Comparison of ENCODE assay signal across 38 cellular contexts in genomic region chr14:70730393-70730792, GRCh38.
"Had no signal": no experiment of that assay in that cellular context is flagged by ENCODE, and none has a peak within 500 bp of the region (broad histone marks: within the 10 kb centered on the region; RNA-seq: fewer than 3 reads in every experiment).

No MANE protein-coding gene starts in this region.

- H3K36me3 ChIP-seq: ascending aorta had no signal

- H3K27ac Mint-ChIP-seq: activated CD4-positive, alpha-beta memory T cell treated with anti-CD3 and anti-CD28 coated beads, Interleukin-2, amount 10 ng/mL, durations not matched to agents 7 days and 5 days; activated CD4-positive, alpha-beta T cell treated with anti-CD3 and anti-CD28 coated beads for 36 hours; activated CD4-positive, alpha-beta T cell treated with anti-CD3 and anti-CD28 coated beads, Interleukin-2, amount 10 ng/mL, durations not matched to agents 7 days and 5 days; activated CD8-positive, alpha-beta memory T cell treated with anti-CD3 and anti-CD28 coated beads, Interleukin-2, amount 10 ng/mL, durations not matched to agents 7 days and 5 days; activated CD8-positive, alpha-beta T cell treated with anti-CD3 and anti-CD28 coated beads, Interleukin-2, amount 10 ng/mL, durations not matched to agents 7 days and 5 days; activated naive CD4-positive, alpha-beta T cell treated with anti-CD3 and anti-CD28 coated beads, Interleukin-2, amount 10 ng/mL, durations not matched to agents 7 days and 5 days; activated naive CD4-positive, alpha-beta T cell treated with anti-CD3 and anti-CD28 coated beads, Interleukin-2, amount 50 U/mL, for 24 hours; activated naive CD8-positive, alpha-beta T cell; activated naive CD8-positive, alpha-beta T cell treated with anti-CD3 and anti-CD28 coated beads, Interleukin-2, amount 10 ng/mL, durations not matched to agents 7 days and 5 days; activated naive CD8-positive, alpha-beta T cell treated with anti-CD3 and anti-CD28 coated beads, Interleukin-2, amount 50 U/mL, for 24 hours; activated T-cell treated with anti-CD3 and anti-CD28 coated beads, Interleukin-2, amount 50 U/mL, for 24 hours; activated T-helper 2 cell treated with anti-CD3 and anti-CD28 coated beads, Interferon-gamma antibody, Interleukin-2, Interleukin-4, amounts not matched to agents 10 μg/mL and 5 μg/mL and 100 μg/mL, durations not matched to agents 14 hours and 24 hours and 36 hours; brain; T-cell; T-helper 17 cell; T-helper 2 cell treated with Interferon-gamma antibody and Interleukin-4, amounts not matched to agents 5 μg/mL and 100 μg/mL, for 36 hours had no signal

- H3K4me3 ChIP-seq: ascending aorta, cardiac muscle cell had no signal

- H3K9me3 ChIP-seq: ascending aorta had no signal

- H3K4me1 ChIP-seq: ascending aorta had no signal

- H3K27me3 ChIP-seq: ascending aorta, cardiac muscle cell had no signal

- DNase-seq: activated CD4-positive, alpha-beta memory T cell treated with anti-CD3 and anti-CD28 coated beads, Interleukin-2, amount 10 ng/mL, durations not matched to agents 7 days and 5 days; activated CD4-positive, alpha-beta T cell treated with anti-CD3 and anti-CD28 coated beads for 1 hour; activated CD4-positive, alpha-beta T cell treated with anti-CD3 and anti-CD28 coated beads for 36 hours; activated CD4-positive, alpha-beta T cell treated with anti-CD3 and anti-CD28 coated beads for 48 hours; activated CD4-positive, alpha-beta T cell treated with anti-CD3 and anti-CD28 coated beads, Interleukin-2, amount 10 ng/mL, durations not matched to agents 7 days and 5 days; activated CD4-positive, alpha-beta T cell treated with anti-CD3 and anti-CD28 coated beads, Interleukin-2, amount 50 U/mL, for 48 hours; activated CD4-positive, CD25-positive, alpha-beta regulatory T cell; activated CD8-positive, alpha-beta memory T cell treated with anti-CD3 and anti-CD28 coated beads for 24 hours; activated CD8-positive, alpha-beta memory T cell treated with anti-CD3 and anti-CD28 coated beads, Interleukin-2, amount 10 ng/mL, durations not matched to agents 7 days and 5 days; activated CD8-positive, alpha-beta memory T cell treated with anti-CD3 and anti-CD28 coated beads, Interleukin-2, amount 50 U/mL, for 48 hours; activated CD8-positive, alpha-beta T cell treated with anti-CD3 and anti-CD28 coated beads, Interleukin-2, amount 10 ng/mL, durations not matched to agents 7 days and 5 days; activated effector memory CD4-positive, alpha-beta T cell treated with Interleukin-2 at 50 U/mL for 16 hours; activated gamma-delta T cell; activated naive CD4-positive, alpha-beta T cell treated with anti-CD3 and anti-CD28 coated beads, Interleukin-2, amount 10 ng/mL, durations not matched to agents 7 days and 5 days; activated naive CD4-positive, alpha-beta T cell treated with Interleukin-2 at 50 U/mL for 16 hours; activated naive CD8-positive, alpha-beta T cell treated with anti-CD3 and anti-CD28 coated beads, Interleukin-2, amount 10 ng/mL, durations not matched to agents 7 days and 5 days; activated naive CD8-positive, alpha-beta T cell treated with anti-CD3 and anti-CD28 coated beads, Interleukin-2, amount 50 U/mL, for 24 hours; activated T-cell treated with anti-CD3 and anti-CD28 coated beads, Interleukin-2, amount 50 U/mL, for 24 hours; activated T-cell treated with anti-CD3 and anti-CD28 coated beads, Interleukin-2, amount 50 U/mL, for 48 hours; amygdala; anterior cingulate cortex; caudate nucleus; cerebellar nuclear complex; T-cell; T-helper 17 cell; T-helper 9 cell had no signal

- H3K9me3 Mint-ChIP-seq: activated CD4-positive, alpha-beta memory T cell treated with anti-CD3 and anti-CD28 coated beads, Interleukin-2, amount 10 ng/mL, durations not matched to agents 7 days and 5 days; activated CD4-positive, alpha-beta T cell treated with anti-CD3 and anti-CD28 coated beads, Interleukin-2, amount 10 ng/mL, durations not matched to agents 7 days and 5 days; activated naive CD4-positive, alpha-beta T cell treated with anti-CD3 and anti-CD28 coated beads, Interleukin-2, amount 10 ng/mL, durations not matched to agents 7 days and 5 days; activated naive CD4-positive, alpha-beta T cell treated with anti-CD3 and anti-CD28 coated beads, Interleukin-2, amount 50 U/mL, for 24 hours; activated naive CD8-positive, alpha-beta T cell treated with anti-CD3 and anti-CD28 coated beads, Interleukin-2, amount 10 ng/mL, durations not matched to agents 7 days and 5 days; activated naive CD8-positive, alpha-beta T cell treated with anti-CD3 and anti-CD28 coated beads, Interleukin-2, amount 50 U/mL, for 24 hours; activated T-cell treated with anti-CD3 and anti-CD28 coated beads, Interleukin-2, amount 50 U/mL, for 24 hours; activated T-helper 2 cell treated with anti-CD3 and anti-CD28 coated beads, Interferon-gamma antibody, Interleukin-2, Interleukin-4, amounts not matched to agents 10 μg/mL and 5 μg/mL and 100 μg/mL, durations not matched to agents 14 hours and 24 hours and 36 hours; brain; central memory CD8-positive, alpha-beta T cell; T-cell; T-helper 2 cell treated with Interferon-gamma antibody and Interleukin-4, amounts not matched to agents 5 μg/mL and 100 μg/mL, for 36 hours had no signal

- H3K4me3 Mint-ChIP-seq: activated CD4-positive, alpha-beta memory T cell treated with anti-CD3 and anti-CD28 coated beads, Interleukin-2, amount 10 ng/mL, durations not matched to agents 7 days and 5 days; activated CD4-positive, alpha-beta T cell treated with anti-CD3 and anti-CD28 coated beads for 36 hours; activated CD4-positive, alpha-beta T cell treated with anti-CD3 and anti-CD28 coated beads, Interleukin-2, amount 10 ng/mL, durations not matched to agents 7 days and 5 days; activated CD8-positive, alpha-beta memory T cell treated with anti-CD3 and anti-CD28 coated beads, Interleukin-2, amount 10 ng/mL, durations not matched to agents 7 days and 5 days; activated CD8-positive, alpha-beta T cell treated with anti-CD3 and anti-CD28 coated beads, Interleukin-2, amount 10 ng/mL, durations not matched to agents 7 days and 5 days; activated naive CD4-positive, alpha-beta T cell treated with anti-CD3 and anti-CD28 coated beads, Interleukin-2, amount 10 ng/mL, durations not matched to agents 7 days and 5 days; activated naive CD4-positive, alpha-beta T cell treated with anti-CD3 and anti-CD28 coated beads, Interleukin-2, amount 50 U/mL, for 24 hours; activated naive CD8-positive, alpha-beta T cell; activated naive CD8-positive, alpha-beta T cell treated with anti-CD3 and anti-CD28 coated beads, Interleukin-2, amount 10 ng/mL, durations not matched to agents 7 days and 5 days; activated naive CD8-positive, alpha-beta T cell treated with anti-CD3 and anti-CD28 coated beads, Interleukin-2, amount 50 U/mL, for 24 hours; activated T-cell treated with anti-CD3 and anti-CD28 coated beads, Interleukin-2, amount 50 U/mL, for 24 hours; brain; central memory CD8-positive, alpha-beta T cell; T-cell; T-helper 17 cell; T-helper 2 cell treated with Interferon-gamma antibody and Interleukin-4, amounts not matched to agents 5 μg/mL and 100 μg/mL, for 36 hours had no signal

- H3K27me3 Mint-ChIP-seq: activated CD4-positive, alpha-beta memory T cell treated with anti-CD3 and anti-CD28 coated beads, Interleukin-2, amount 10 ng/mL, durations not matched to agents 7 days and 5 days; activated CD4-positive, alpha-beta T cell treated with anti-CD3 and anti-CD28 coated beads for 36 hours; activated CD4-positive, alpha-beta T cell treated with anti-CD3 and anti-CD28 coated beads, Interleukin-2, amount 10 ng/mL, durations not matched to agents 7 days and 5 days; activated CD8-positive, alpha-beta memory T cell treated with anti-CD3 and anti-CD28 coated beads, Interleukin-2, amount 10 ng/mL, durations not matched to agents 7 days and 5 days; activated naive CD4-positive, alpha-beta T cell treated with anti-CD3 and anti-CD28 coated beads, Interleukin-2, amount 10 ng/mL, durations not matched to agents 7 days and 5 days; activated naive CD4-positive, alpha-beta T cell treated with anti-CD3 and anti-CD28 coated beads, Interleukin-2, amount 50 U/mL, for 24 hours; activated naive CD8-positive, alpha-beta T cell; activated naive CD8-positive, alpha-beta T cell treated with anti-CD3 and anti-CD28 coated beads, Interleukin-2, amount 10 ng/mL, durations not matched to agents 7 days and 5 days; activated naive CD8-positive, alpha-beta T cell treated with anti-CD3 and anti-CD28 coated beads, Interleukin-2, amount 50 U/mL, for 24 hours; activated T-cell treated with anti-CD3 and anti-CD28 coated beads, Interleukin-2, amount 50 U/mL, for 24 hours; brain; central memory CD8-positive, alpha-beta T cell; T-cell; T-helper 17 cell had no signal

- FAIRE-seq: bronchial epithelial cell, TTC549 had no signal

- H3K4me1 Mint-ChIP-seq: activated CD4-positive, alpha-beta memory T cell treated with anti-CD3 and anti-CD28 coated beads, Interleukin-2, amount 10 ng/mL, durations not matched to agents 7 days and 5 days; activated CD4-positive, alpha-beta T cell treated with anti-CD3 and anti-CD28 coated beads for 36 hours; activated CD4-positive, alpha-beta T cell treated with anti-CD3 and anti-CD28 coated beads, Interleukin-2, amount 10 ng/mL, durations not matched to agents 7 days and 5 days; activated CD8-positive, alpha-beta memory T cell treated with anti-CD3 and anti-CD28 coated beads, Interleukin-2, amount 10 ng/mL, durations not matched to agents 7 days and 5 days; activated naive CD4-positive, alpha-beta T cell treated with anti-CD3 and anti-CD28 coated beads, Interleukin-2, amount 10 ng/mL, durations not matched to agents 7 days and 5 days; activated naive CD4-positive, alpha-beta T cell treated with anti-CD3 and anti-CD28 coated beads, Interleukin-2, amount 50 U/mL, for 24 hours; activated naive CD8-positive, alpha-beta T cell treated with anti-CD3 and anti-CD28 coated beads, Interleukin-2, amount 10 ng/mL, durations not matched to agents 7 days and 5 days; activated naive CD8-positive, alpha-beta T cell treated with anti-CD3 and anti-CD28 coated beads, Interleukin-2, amount 50 U/mL, for 24 hours; central memory CD8-positive, alpha-beta T cell; T-cell; T-helper 17 cell had no signal

- ATAC-seq: activated CD4-positive, alpha-beta T cell treated with anti-CD3 and anti-CD28 coated beads for 36 hours; activated CD4-positive, CD25-positive, alpha-beta regulatory T cell treated with anti-CD3 and anti-CD28 coated beads, Interleukin-2, amount 50 U/mL, for 24 hours; activated CD8-positive, alpha-beta memory T cell treated with anti-CD3 and anti-CD28 coated beads, Interleukin-2, amount 10 ng/mL, durations not matched to agents 7 days and 5 days; activated CD8-positive, alpha-beta T cell treated with anti-CD3 and anti-CD28 coated beads, Interleukin-2, amount 10 ng/mL, durations not matched to agents 7 days and 5 days; activated naive CD8-positive, alpha-beta T cell treated with anti-CD3 and anti-CD28 coated beads, Interleukin-2, amount 50 U/mL, for 24 hours; T-cell; T-helper 17 cell had no signal

- H3K27ac ChIP-seq: ascending aorta, cardiac muscle cell, VCaP had no signal
